Comparison of ENCODE assay signal across 8 cellular contexts in the genomic region with DNA sequence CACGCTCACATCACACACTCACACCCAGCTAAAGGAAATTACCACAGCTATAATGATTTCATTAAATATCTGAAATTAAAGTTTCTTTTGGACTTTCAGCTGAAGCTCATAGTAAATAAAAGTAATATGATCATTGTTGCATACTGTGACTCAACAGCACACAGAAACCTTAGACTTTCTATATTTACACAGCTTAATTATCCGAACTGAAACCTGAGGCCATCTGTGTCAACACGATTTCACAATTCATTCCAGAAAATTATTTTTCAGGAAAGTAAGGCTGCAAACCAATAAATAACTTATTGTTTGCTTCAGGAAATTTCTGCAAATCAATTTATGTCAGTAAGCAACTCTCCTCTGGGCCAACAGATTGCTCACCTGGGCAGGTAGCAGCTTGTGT.
DNase-seq lines count a peak whose midpoint lies in the region; ATAC-seq, FAIRE-seq and TF ChIP-seq lines count a peak whose summit lies in the region.
"Not testable (repeated sequence)": the region's sequence is repeated elsewhere in the genome, so short reads cannot be mapped to it uniquely, and the experiment has no call there.

No MANE protein-coding gene starts in this region.

- not testable (repeated sequence) for TF ChIP-seq POLR2A in HepG2 (IDR thresholded peaks at IDR 0.05; ENCODE audit: insufficient read depth in 1 of 2, low read depth in 2 of 2, low read length in 2 of 2)

- not testable (repeated sequence) for H3K79me2 ChIP-seq in HepG2 (ENCODE audit: insufficient read depth, low read length)

- H2AFZ ChIP-seq in HepG2 (ENCODE audit: low read length): not testable (repeated sequence)

- TF ChIP-seq RAD21 in HepG2 (CRISPR knock-in tag; IDR thresholded peaks at IDR 0.05): not testable (repeated sequence)

- in situ Hi-C loops in HepG2 (cut with HindIII; ENCODE audit: extremely low pct_ligation_motif_present, low pct_unique_long_range_greater_than_20kb): not testable (repeated sequence)

- BruUV-seq in HepG2 (replicated peaks; lab: Mats Ljungman, UMichigan): not testable (repeated sequence)

- not testable (repeated sequence) for ATAC-seq in HepG2

- not testable (repeated sequence) for H3K4me1 ChIP-seq in HepG2 (ENCODE audit: insufficient read depth, low read length)

- H4K20me1 ChIP-seq in HepG2 (ENCODE audit: insufficient read depth, low read length): not testable (repeated sequence)

- FAIRE-seq in HepG2 (lab: Jason Lieb, UNC): not testable (repeated sequence)

- H3K36me3 ChIP-seq in HepG2 (replicated peaks in 1 of 2; ENCODE audit: control insufficient read depth in 1 of 2, insufficient read depth in 2 of 2, low read length in 2 of 2): not testable (repeated sequence)

- intact Hi-C loops in HepG2 (cut with micrococcal nuclease; ENCODE audit: unreplicated experiment): not testable (repeated sequence)

- H3K27me3 ChIP-seq in HepG2 (ENCODE audit: control insufficient read depth in 1 of 2, insufficient read depth in 2 of 2, low read length in 2 of 2): not testable (repeated sequence)

- H3K4me2 ChIP-seq in HepG2 (ENCODE audit: low read depth, low read length): not testable (repeated sequence)

- not testable (repeated sequence) for H3K9ac ChIP-seq in HepG2 (ENCODE audit: insufficient read depth, low read depth, low read length)

- not testable (repeated sequence) for H3K9me3 ChIP-seq in HepG2 (ENCODE audit: low read length)

- TF ChIP-seq CTCF in 22Rv1 (IDR thresholded peaks at IDR 0.05); epithelial cell of esophagus (IDR thresholded peaks at IDR 0.05; ENCODE audit: insufficient read depth, low read depth, low read length, missing control alignments); HepG2 (CRISPR knock-in tag; IDR thresholded peaks at IDR 0.05): not testable (repeated sequence)

- TF ChIP-seq EP300 in HepG2 (IDR thresholded peaks at IDR 0.05; ENCODE audit: low read depth in 2 of 2, low read length in 2 of 2); HepG2 (CRISPR knock-in tag; IDR thresholded peaks at IDR 0.05; ENCODE audit: borderline replicate concordance): not testable (repeated sequence)

- H3K27ac ChIP-seq in 22Rv1: peak overlapping the region; percentile 52
- H3K27ac ChIP-seq in HepG2 (ENCODE audit: extremely low read length, insufficient read depth, low read length): not testable (repeated sequence)

- CTCF ChIA-PET in HepG2 (lab: Yijun Ruan, JAX; ENCODE audit: low intra/inter-chr PET ratio, low total read pairs): not testable (repeated sequence)

- POLR2A ChIA-PET in HepG2 (lab: Yijun Ruan, JAX): not testable (repeated sequence)

- H3K4me3 ChIP-seq in epithelial cell of esophagus (ENCODE audit: low read length); HepG2 (replicated peaks in 1 of 3; ENCODE audit: insufficient read depth in 1 of 3, low read depth in 2 of 3, low read length in 3 of 3): not testable (repeated sequence)

- 7% methylated on average over 3 of the region's 3 CpGs for WGBS in HepG2 (ENCODE audit: low lambda C conversion rate)

- DNase-seq in DMS53 treated with DMSO at 0.1 percent for 48 hours (lab: John Stamatoyannopoulos, UW; ENCODE audit: unreplicated experiment): peak; percentile 63
- peak in 2 of 3 experiments; percentile 1 to 42 for DNase-seq in NCI-H1417 (lab: John Stamatoyannopoulos, UW)
- peak; percentile 10 for DNase-seq in NCI-H2107 treated with DMSO at 0.1 percent for 48 hours (lab: John Stamatoyannopoulos, UW; ENCODE audit: unreplicated experiment)
- peak; percentile 74 for DNase-seq in NCI-H69 (lab: John Stamatoyannopoulos, UW)
- peak; percentile 49 for DNase-seq in SHP77 treated with DMSO at 0.1 percent for 48 hours (lab: John Stamatoyannopoulos, UW)
- DNase-seq in epithelial cell of esophagus (ENCODE audit: low read depth): peak; percentile 60
- DNase-seq in HepG2 (ENCODE audit: low spot score): peak; percentile 36

TF ChIP-seq in HepG2, 621 proteins besides CTCF, POLR2A, EP300 and RAD21 (continues in another document):
- TF ChIP-seq, protein P1, sequence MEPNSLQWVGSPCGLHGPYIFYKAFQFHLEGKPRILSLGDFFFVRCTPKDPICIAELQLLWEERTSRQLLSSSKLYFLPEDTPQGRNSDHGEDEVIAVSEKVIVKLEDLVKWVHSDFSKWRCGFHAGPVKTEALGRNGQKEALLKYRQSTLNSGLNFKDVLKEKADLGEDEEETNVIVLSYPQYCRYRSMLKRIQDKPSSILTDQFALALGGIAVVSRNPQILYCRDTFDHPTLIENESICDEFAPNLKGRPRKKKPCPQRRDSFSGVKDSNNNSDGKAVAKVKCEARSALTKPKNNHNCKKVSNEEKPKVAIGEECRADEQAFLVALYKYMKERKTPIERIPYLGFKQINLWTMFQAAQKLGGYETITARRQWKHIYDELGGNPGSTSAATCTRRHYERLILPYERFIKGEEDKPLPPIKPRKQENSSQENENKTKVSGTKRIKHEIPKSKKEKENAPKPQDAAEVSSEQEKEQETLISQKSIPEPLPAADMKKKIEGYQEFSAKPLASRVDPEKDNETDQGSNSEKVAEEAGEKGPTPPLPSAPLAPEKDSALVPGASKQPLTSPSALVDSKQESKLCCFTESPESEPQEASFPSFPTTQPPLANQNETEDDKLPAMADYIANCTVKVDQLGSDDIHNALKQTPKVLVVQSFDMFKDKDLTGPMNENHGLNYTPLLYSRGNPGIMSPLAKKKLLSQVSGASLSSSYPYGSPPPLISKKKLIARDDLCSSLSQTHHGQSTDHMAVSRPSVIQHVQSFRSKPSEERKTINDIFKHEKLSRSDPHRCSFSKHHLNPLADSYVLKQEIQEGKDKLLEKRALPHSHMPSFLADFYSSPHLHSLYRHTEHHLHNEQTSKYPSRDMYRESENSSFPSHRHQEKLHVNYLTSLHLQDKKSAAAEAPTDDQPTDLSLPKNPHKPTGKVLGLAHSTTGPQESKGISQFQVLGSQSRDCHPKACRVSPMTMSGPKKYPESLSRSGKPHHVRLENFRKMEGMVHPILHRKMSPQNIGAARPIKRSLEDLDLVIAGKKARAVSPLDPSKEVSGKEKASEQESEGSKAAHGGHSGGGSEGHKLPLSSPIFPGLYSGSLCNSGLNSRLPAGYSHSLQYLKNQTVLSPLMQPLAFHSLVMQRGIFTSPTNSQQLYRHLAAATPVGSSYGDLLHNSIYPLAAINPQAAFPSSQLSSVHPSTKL (CRISPR knock-in tag; IDR thresholded peaks at IDR 0.05): peak; percentile 60
- peak; percentile 53 for TF ChIP-seq HNF4A (CRISPR knock-in tag; IDR thresholded peaks at IDR 0.05)
- TF ChIP-seq CEBPB (IDR thresholded peaks at IDR 0.05; ENCODE audit: borderline replicate concordance, low read depth, low read length): peak; percentile 40; the same call in 1 of the 2 replicates
- peak; percentile 99 for TF ChIP-seq SIX4 (CRISPR knock-in tag; IDR thresholded peaks at IDR 0.05)
- TF ChIP-seq NCOA2 (CRISPR knock-in tag; IDR thresholded peaks at IDR 0.05): peak; percentile 52; the same call in 1 of the 2 replicates
- not testable (repeated sequence) for TF ChIP-seq FOXP1 (IDR thresholded peaks at IDR 0.05)
- peak; percentile 53; the same call in 1 of the 2 replicates for TF ChIP-seq FOXP1 (CRISPR knock-in tag; IDR thresholded peaks at IDR 0.05)
- TF ChIP-seq FOXP4 (CRISPR knock-in tag; IDR thresholded peaks at IDR 0.05): peak; percentile 35; the same call in 1 of the 2 replicates
- TF ChIP-seq SOX5 (CRISPR knock-in tag; IDR thresholded peaks at IDR 0.05; ENCODE audit: borderline replicate concordance): 0 out of 2 replicates have a peak, but pooled peaks have one; percentile 19
- TF ChIP-seq HMG20A (CRISPR knock-in tag; IDR thresholded peaks at IDR 0.05; ENCODE audit: borderline replicate concordance): 0 out of 2 replicates have a peak, but pooled peaks have one; percentile 39
- TF ChIP-seq MIXL1 (CRISPR knock-in tag; IDR thresholded peaks at IDR 0.05): peak; percentile 96
- peak; percentile 80; the same call in 1 of the 2 replicates for TF ChIP-seq HOMEZ (CRISPR knock-in tag; IDR thresholded peaks at IDR 0.05; ENCODE audit: low read depth)
- TF ChIP-seq FOXO1 (CRISPR knock-in tag; IDR thresholded peaks at IDR 0.05): 0 out of 2 replicates have a peak, but pooled peaks have one; percentile 16

Comparison
In these comparisons a context has a peak if more than half of its experiments do, and no peak if none do; other contexts are left out.
1. DNase-seq: peak in every context shown above with its lines; median percentile 74 in NCI-H69; 63 in DMS53 treated with DMSO at 0.1 percent for 48 hours; 60 in epithelial cell of esophagus; 49 in SHP77 treated with DMSO at 0.1 percent for 48 hours; 36 in HepG2; 22 in NCI-H1417; 10 in NCI-H2107 treated with DMSO at 0.1 percent for 48 hours.